ENCODE assay signal across 12 cellular contexts in the genomic region with DNA sequence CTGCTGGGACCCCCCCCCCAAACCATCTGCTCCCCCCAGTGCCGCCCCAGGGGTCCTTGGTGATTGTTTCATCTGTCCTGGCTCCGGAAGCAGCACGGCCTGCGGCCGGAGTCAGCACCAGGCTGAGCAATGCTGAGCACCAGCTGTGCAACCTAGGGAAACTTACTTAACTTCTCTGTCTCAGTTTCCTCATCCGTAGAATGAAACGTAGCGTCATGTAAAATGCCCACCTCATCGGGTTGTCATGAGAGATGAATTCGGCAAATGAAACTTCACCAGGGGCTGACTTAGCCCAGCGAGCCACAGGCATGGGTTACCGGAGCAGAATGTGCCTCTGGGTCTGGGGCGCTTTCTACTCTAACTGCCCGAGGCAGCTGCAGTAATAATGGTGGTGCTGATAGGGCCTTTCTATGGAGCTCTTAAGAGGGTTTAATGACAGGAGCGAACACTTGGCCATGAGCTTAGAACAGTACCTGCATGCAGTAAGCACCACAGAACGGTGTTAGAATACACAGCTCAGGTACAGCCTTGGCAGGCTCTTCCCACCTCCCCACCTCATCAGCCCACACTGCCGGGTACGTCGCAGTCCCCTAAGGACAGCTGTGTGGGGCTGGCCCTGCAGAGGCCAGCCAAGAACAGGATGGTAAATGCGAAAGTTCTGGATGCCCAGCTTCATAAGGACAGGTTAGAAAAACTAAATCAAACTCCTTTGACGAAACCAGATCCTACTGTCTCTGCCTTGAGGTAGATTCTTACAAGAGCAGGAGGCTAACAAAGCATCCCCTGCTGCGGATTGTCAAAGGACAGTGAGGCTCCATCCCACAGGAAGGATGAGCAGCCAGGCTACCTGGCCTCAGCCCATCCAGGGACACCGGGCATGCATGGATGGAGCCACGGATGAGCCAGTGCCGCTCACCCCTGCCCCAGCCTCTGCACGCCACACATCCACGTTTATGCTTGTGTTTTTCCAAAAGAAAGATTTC. TPM values are rescaled to one million over a fixed set of nuclear protein-coding genes. Genes with fewer than 3 reads are reported as not detected.
DNase-seq lines count a peak whose midpoint lies in the region; ATAC-seq and TF ChIP-seq lines count a peak whose summit lies in the region.
"Had no signal": no experiment of that assay in that cellular context is flagged by ENCODE, and none has a peak within 500 bp of the region (broad histone marks: within the 10 kb centered on the region; RNA-seq: fewer than 3 reads in every experiment).

No MANE protein-coding gene starts in this region.

- H3K27me3 ChIP-seq in osteoblast (ENCODE audit: insufficient read depth, low read length) (no peaks in the 10 kb centered on the region), SJCRH30 (no peaks in the 10 kb centered on the region)

- H3K4me3 ChIP-seq in AG04449 (ENCODE audit: low read depth, low read length) (peak overlapping the region; percentile 76), foreskin fibroblast (ENCODE audit: low read depth in 1 of 2, low read length in 2 of 2) (peak overlapping the region; percentile 84 to 95), osteoblast (ENCODE audit: insufficient read depth, low read length) (peak overlapping the region; percentile 82), SJCRH30 (no peak overlapping the region)
- H3K4me3 ChIP-seq: PC-9 had no signal

- H3K36me3 ChIP-seq in osteoblast (ENCODE audit: insufficient read depth, low read length), result peaks cover 52% of the 10 kb centered on the region
- no peaks in the 10 kb centered on the region for H3K36me3 ChIP-seq in SJCRH30

- H3K4me2 ChIP-seq in osteoblast (ENCODE audit: insufficient read depth, low read length), result peak overlapping the region; percentile 88
- H3K4me2 ChIP-seq: PC-9 had no signal

- no peak overlapping the region for H2AFZ ChIP-seq in osteoblast (ENCODE audit: low read length)
- H2AFZ ChIP-seq: PC-9 had no signal

- no peak for ATAC-seq in HG03025 (IDR thresholded peaks at IDR 0.05; ENCODE audit: low FRiP score, unreplicated experiment)

- peaks cover 63% of the 10 kb centered on the region for H3K79me2 ChIP-seq in osteoblast (ENCODE audit: insufficient read depth, low read length)

- CTCF ChIA-PET in AG04449 (lab: Yijun Ruan, JAX), result interaction anchor here (0.9 to 1.8 kb wide), 4 partner anchors 20 to 294 kb away, joined by 3 to 9 read pairs (median 3); no protein-coding TSS in a partner anchor

- H4K20me1 ChIP-seq in osteoblast (ENCODE audit: insufficient read depth, low read length), result peaks cover 57% of the 10 kb centered on the region

- peaks cover 18% of the 10 kb centered on the region for H3K4me1 ChIP-seq in osteoblast (ENCODE audit: insufficient read depth, low read length)
- H3K4me1 ChIP-seq in SJCRH30, result no peaks in the 10 kb centered on the region

- POLR2A ChIA-PET in AG04449 (lab: Yijun Ruan, JAX), result interaction anchor here (0.7 to 1.8 kb wide), 5 partner anchors 12 to 182 kb away, joined by 3 to 6 read pairs (median 5); no protein-coding TSS in a partner anchor

- DNase-seq in AG04449 (ENCODE audit: low read depth, low spot score) (no peak), NCI-H146 (lab: John Stamatoyannopoulos, UW) (peak; percentile 74), foreskin fibroblast (peak in 1 of 2 donors; percentile 17), osteoblast (ENCODE audit: insufficient read length, low spot score, missing footprints) (peak; percentile 68), NCI-H2171 treated with DMSO at 0.1 percent for 48 hours (lab: John Stamatoyannopoulos, UW) (no peak), SJCRH30 (no peak), activated gamma-delta T cell (lab: John Stamatoyannopoulos, UW) (no peak)
- DNase-seq: activated CD4-positive, alpha-beta T cell treated with anti-CD3 and anti-CD28 coated beads for 4 hours; immature natural killer cell; PC-9 had no signal

- no peaks in the 10 kb centered on the region for H3K9me3 ChIP-seq in osteoblast (ENCODE audit: low read depth, low read length)
- H3K9me3 ChIP-seq in SJCRH30 (replicated peaks), result 0 out of 2 replicates have a peak, but pooled peaks cover 3% of the 10 kb centered on the region

- H3K27ac ChIP-seq in osteoblast (ENCODE audit: low read depth, low read length) (peak overlapping the region; percentile 79), SJCRH30 (no peak overlapping the region)
- H3K27ac ChIP-seq: C4-2B, PC-9 had no signal

- TF ChIP-seq CTCF in AG04449 (IDR thresholded peaks at IDR 0.05; ENCODE audit: insufficient read depth, low read length, missing control alignments) (no peak), foreskin fibroblast (IDR thresholded peaks at IDR 0.05; ENCODE audit: low read depth, low read length) (no peak), osteoblast (IDR thresholded peaks at IDR 0.05; ENCODE audit: extremely low read depth, low read depth, low read length) (no peak)

RNA-seq across cellular contexts. Expression of a gene that starts 1.5 kb away (rescaled TPM):
- total RNA-seq in osteoblast, result 1,102 and 1,498 TPM in 2 replicates
- total RNA-seq in SJCRH30 (2014; rRNA removed; shearing (Covaris generic)), result 0.18 and 0.28 TPM in 2 replicates
- total RNA-seq: PC-9 had no signal

Comparison
In these comparisons a context has a peak if more than half of its experiments do, and no peak if none do; other contexts are left out.
1. DNase-seq: peak in NCI-H146 (single experiment) and osteoblast (single experiment); none in AG04449 (single experiment), NCI-H2171 treated with DMSO at 0.1 percent for 48 hours (single experiment), SJCRH30 (0 of 2) and activated gamma-delta T cell (single experiment).
2. RNA of a gene that starts 1.5 kb away (total RNA-seq): 1,102 to 1,498 TPM in osteoblast; 0.18 to 0.28 TPM in SJCRH30; every median in the first group is over 100 times any median in the second.